12 cellular contexts compared by ENCODE assay signal in the genomic region with DNA sequence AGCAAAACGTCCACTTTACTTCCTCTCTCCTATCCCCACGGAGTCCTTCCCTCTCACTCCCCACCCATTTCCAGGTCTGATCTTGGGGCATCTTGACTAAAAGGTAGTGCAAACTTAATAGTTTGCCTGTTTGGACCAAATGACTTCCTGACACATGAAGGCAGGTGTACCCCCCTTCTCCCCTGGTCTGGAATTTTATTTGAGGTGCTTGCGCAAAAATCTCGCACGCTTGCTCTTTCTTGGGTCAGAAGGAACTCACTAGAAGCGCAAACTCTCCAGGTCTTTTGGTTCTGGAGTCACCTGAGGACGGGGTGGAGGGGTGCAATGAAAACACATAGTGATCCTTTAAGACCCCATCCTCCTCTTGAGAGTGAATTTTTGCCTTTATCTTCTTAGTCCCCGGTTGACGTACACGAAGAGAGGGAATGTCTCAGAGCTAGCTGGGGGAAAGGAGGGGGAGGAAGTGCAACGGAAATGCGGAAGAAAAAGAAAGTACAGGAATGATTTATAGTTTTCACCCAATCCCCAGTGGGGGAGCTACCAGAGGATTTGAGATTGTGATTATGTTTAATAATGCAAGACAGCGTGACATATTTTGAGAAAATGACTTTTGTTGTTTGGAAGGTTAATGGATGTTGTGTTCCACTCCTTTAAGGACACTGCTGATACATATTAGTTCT. TPM values are rescaled to one million over a fixed set of nuclear protein-coding genes. Genes with fewer than 3 reads are reported as not detected.
DNase-seq lines count a peak whose midpoint lies in the region; ATAC-seq and TF ChIP-seq lines count a peak whose summit lies in the region.
"Had no signal": no experiment of that assay in that cellular context is flagged by ENCODE, and none has a peak within 500 bp of the region (broad histone marks: within the 10 kb centered on the region; RNA-seq: fewer than 3 reads in every experiment).

No MANE protein-coding gene starts in this region.

- no peaks in the 10 kb centered on the region for H3K36me3 Mint-ChIP-seq in progenitor cell of endocrine pancreas (ENCODE audit: insufficient read depth)
- H3K36me3 Mint-ChIP-seq: IgD-negative memory B cell had no signal

- ATAC-seq in right cardiac atrium (peak in 1 of 2 donors; percentile 17), GM21423 (IDR thresholded peaks at IDR 0.05; ENCODE audit: unreplicated experiment) (no peak), esophagus mucosa (no peak), body of pancreas (no peak)

- H3K9me3 ChIP-seq in right cardiac atrium (ENCODE audit: control insufficient read depth, low read length) (no peaks in the 10 kb centered on the region), body of pancreas (no peaks in the 10 kb centered on the region)

- peak overlapping the region; percentile 58 for H3K4me3 Mint-ChIP-seq in progenitor cell of endocrine pancreas (ENCODE audit: low read depth)
- H3K4me3 Mint-ChIP-seq: activated naive CD4-positive, alpha-beta T cell treated with anti-CD3 and anti-CD28 coated beads for 36 hours; IgD-negative memory B cell had no signal

- no peak for TF ChIP-seq POLR2A in body of pancreas (IDR thresholded peaks at IDR 0.05)

- no peaks in the 10 kb centered on the region for H3K36me3 ChIP-seq in body of pancreas (replicated peaks in 1 of 2; ENCODE audit: insufficient read depth in 1 of 2, low read depth in 2 of 2)

- H3K27me3 ChIP-seq in right cardiac atrium (ENCODE audit: control insufficient read depth, insufficient read depth), result no peaks in the 10 kb centered on the region
- peaks cover 0 to 27% of the 10 kb centered on the region in 2 donors for H3K27me3 ChIP-seq in body of pancreas

- no peak overlapping the region for H3K27ac Mint-ChIP-seq in progenitor cell of endocrine pancreas
- H3K27ac Mint-ChIP-seq: activated naive CD4-positive, alpha-beta T cell treated with anti-CD3 and anti-CD28 coated beads for 36 hours had no signal

- 19% methylated on average over 13 of the region's 13 CpGs for WGBS in right cardiac atrium
- WGBS in body of pancreas, 2 donors, result 7 to 10% methylated on average over 13 of the region's 13 CpGs

- H3K9me3 Mint-ChIP-seq in progenitor cell of endocrine pancreas (ENCODE audit: low read depth), result no peaks in the 10 kb centered on the region
- H3K9me3 Mint-ChIP-seq: activated naive CD4-positive, alpha-beta T cell treated with anti-CD3 and anti-CD28 coated beads for 36 hours had no signal

- H3K4me3 ChIP-seq in right cardiac atrium (ENCODE audit: low read length) (peak overlapping the region; percentile 58), body of pancreas (no peak overlapping the region)

- TF ChIP-seq CTCF in progenitor cell of endocrine pancreas (IDR thresholded peaks at IDR 0.05; ENCODE audit: unreplicated experiment) (no peak), body of pancreas (IDR thresholded peaks at IDR 0.05) (no peak)

- intact Hi-C loops in right cardiac atrium (cut with DNase I), result loop anchor here (5.0 to 10.0 kb wide), 3 partner anchors 135 to 325 kb away; no protein-coding TSS in a partner anchor
- intact Hi-C loops in body of pancreas (cut with DNase I), result no loop called here

- peaks cover 23% of the 10 kb centered on the region for H3K4me1 Mint-ChIP-seq in progenitor cell of endocrine pancreas (ENCODE audit: low read depth)

- DNase-seq in DMS79 (lab: John Stamatoyannopoulos, UW), result peak; percentile 58
- DNase-seq in right cardiac atrium, result no peak
- DNase-seq in progenitor cell of endocrine pancreas (ENCODE audit: low spot score, unreplicated experiment), result no peak
- DNase-seq in body of pancreas, result no peak
- DNase-seq in AG08395 (ENCODE audit: low spot score), result no peak
- DNase-seq: activated naive CD4-positive, alpha-beta T cell treated with anti-CD3 and anti-CD28 coated beads for 36 hours; NCI-H774 had no signal

- peak overlapping the region; percentile 59 for H3K27ac ChIP-seq in angular gyrus (ENCODE audit: low read depth, low read length)
- peak overlapping the region; percentile 50 for H3K27ac ChIP-seq in right cardiac atrium (ENCODE audit: low read length)
- H3K27ac ChIP-seq in body of pancreas, result no peak overlapping the region

- H3K4me1 ChIP-seq in right cardiac atrium (ENCODE audit: control insufficient read depth, insufficient read depth, low read length) (no peaks in the 10 kb centered on the region), body of pancreas (peaks cover 13% of the 10 kb centered on the region)

- H3K27me3 Mint-ChIP-seq in progenitor cell of endocrine pancreas, result peaks cover 50% of the 10 kb centered on the region

RNA-seq across cellular contexts. Expression of a gene that starts 4.9 kb away (rescaled TPM):
- total RNA-seq in right cardiac atrium (1 to 10 TPM; 1.5 to 2.6 (median 1.5) TPM), progenitor cell of endocrine pancreas (1.5 and 1.8 TPM in 2 replicates), esophagus mucosa (0.20 TPM), body of pancreas (1 to 10 TPM in 1 of 2 donors, under 1 TPM in 1; under 0.01 to 1.3 TPM)
- 0.88 TPM for polyA plus RNA-seq in right cardiac atrium
- total RNA-seq: activated naive CD4-positive, alpha-beta T cell treated with anti-CD3 and anti-CD28 coated beads for 36 hours; glomerular endothelial cell had no signal
- polyA plus RNA-seq: IgD-negative memory B cell had no signal

Comparison
In these comparisons a context has a peak if more than half of its experiments do, and no peak if none do; other contexts are left out.
1. H3K27ac ChIP-seq: peak in angular gyrus (single experiment) and right cardiac atrium (single experiment); none in body of pancreas (0 of 4).